ENCODE assay signal across 26 cellular contexts in the genomic region with DNA sequence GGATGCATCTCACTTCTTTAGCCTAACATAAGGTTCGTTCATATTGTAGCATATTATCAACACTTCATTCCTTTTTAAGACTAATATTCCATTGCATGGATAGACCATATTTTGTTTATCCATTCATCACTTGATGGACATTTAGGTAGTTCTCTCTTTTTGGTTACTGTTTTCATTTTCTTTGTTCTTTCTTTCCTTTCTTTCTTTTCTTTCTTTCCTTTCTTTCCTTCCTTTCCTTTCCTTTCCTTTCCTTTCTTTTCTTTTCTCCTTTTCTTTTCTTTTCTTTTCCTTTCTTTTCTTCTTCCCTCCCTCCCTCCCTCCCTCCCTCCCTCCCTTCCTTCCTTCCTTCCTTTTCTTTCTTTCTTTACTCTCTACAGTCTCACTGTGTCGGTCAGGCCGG.
"Had no signal": no experiment of that assay in that cellular context is flagged by ENCODE, and none has a peak within 500 bp of the region (broad histone marks: within the 10 kb centered on the region; RNA-seq: fewer than 3 reads in every experiment).

No MANE protein-coding gene starts in this region.

- H3K9me3 ChIP-seq: adrenal gland, ascending aorta, esophagus muscularis mucosa, gastrocnemius medialis, left ventricle myocardium inferior, thyroid gland, upper lobe of right lung had no signal

- FAIRE-seq: colon, small intestine had no signal

- H3K4me3 ChIP-seq: adrenal gland, ascending aorta, esophagus muscularis mucosa, gastrocnemius medialis, left ventricle myocardium inferior, thyroid gland, upper lobe of right lung had no signal

- H3K9me3 Mint-ChIP-seq: activated T-cell treated with anti-CD3 and anti-CD28 coated beads, Interleukin-2, amount 50 U/mL, for 4 hours; activated T-helper 2 cell treated with anti-CD3 and anti-CD28 coated beads, Interferon-gamma antibody, Interleukin-2, Interleukin-4, amounts not matched to agents 10 μg/mL and 5 μg/mL and 100 μg/mL, durations not matched to agents 14 hours and 24 hours and 36 hours had no signal

- H3K27ac ChIP-seq: adrenal gland, ascending aorta, brain microvascular endothelial cell, esophagus muscularis mucosa, gastrocnemius medialis, left ventricle myocardium inferior, thyroid gland, upper lobe of right lung had no signal

- DNase-seq: activated CD8-positive, alpha-beta memory T cell treated with anti-CD3 and anti-CD28 coated beads for 24 hours; activated CD8-positive, alpha-beta memory T cell treated with anti-CD3 and anti-CD28 coated beads, Interleukin-2, amount 50 U/mL, for 4 hours; activated naive CD4-positive, alpha-beta T cell; activated T-cell treated with anti-CD3 and anti-CD28 coated beads, Interleukin-2, amount 50 U/mL, for 4 hours; adrenal gland; brain microvascular endothelial cell; caudate nucleus; gastrocnemius medialis; hippocampal formation; left ventricle myocardium inferior; midbrain; nephron progenitor cell; small intestine; stimulated activated CD4-positive, alpha-beta T cell treated with anti-CD3 and anti-CD28 coated beads, Interleukin-2, amount 100 ng/mL, for 48 hours; stimulated activated CD8-positive, alpha-beta memory T cell treated with anti-CD3 and anti-CD28 coated beads, Interleukin-4, amount 100 ng/mL, for 48 hours; stimulated activated naive CD4-positive, alpha-beta T cell treated with Interleukin-2 at 50 U/mL for 16 hours; substantia nigra; T-helper 9 cell; thyroid gland; upper lobe of right lung had no signal

- H3K27me3 ChIP-seq: adrenal gland, ascending aorta, brain microvascular endothelial cell, esophagus muscularis mucosa, gastrocnemius medialis, thyroid gland, upper lobe of right lung had no signal

- H3K36me3 Mint-ChIP-seq: activated naive CD8-positive, alpha-beta T cell had no signal

- H3K4me3 Mint-ChIP-seq: activated naive CD8-positive, alpha-beta T cell; activated T-cell treated with anti-CD3 and anti-CD28 coated beads, Interleukin-2, amount 50 U/mL, for 4 hours; nephron progenitor cell had no signal

- H3K27me3 Mint-ChIP-seq: activated naive CD8-positive, alpha-beta T cell had no signal

- H3K4me1 ChIP-seq: ascending aorta, gastrocnemius medialis, thyroid gland had no signal

- ATAC-seq: activated T-cell treated with anti-CD3 and anti-CD28 coated beads, Interleukin-2, amount 50 U/mL, for 4 hours; gastrocnemius medialis; sciatic nerve; upper lobe of right lung had no signal

- H3K27ac Mint-ChIP-seq: activated naive CD8-positive, alpha-beta T cell; activated T-helper 2 cell treated with anti-CD3 and anti-CD28 coated beads, Interferon-gamma antibody, Interleukin-2, Interleukin-4, amounts not matched to agents 10 μg/mL and 5 μg/mL and 100 μg/mL, durations not matched to agents 14 hours and 24 hours and 36 hours; nephron progenitor cell had no signal

- H3K36me3 ChIP-seq: adrenal gland, ascending aorta, brain microvascular endothelial cell, esophagus muscularis mucosa, gastrocnemius medialis, left ventricle myocardium inferior, thyroid gland, upper lobe of right lung had no signal
